In genomic region chr6:156756630-156757610, GRCh38 we compare ENCODE assay signal across 16 cellular contexts. TPM values are rescaled to one million over a fixed set of nuclear protein-coding genes. Genes with fewer than 3 reads are reported as not detected.
DNase-seq lines count a peak whose midpoint lies in the region; ATAC-seq, FAIRE-seq and TF ChIP-seq lines count a peak whose summit lies in the region.
"Had no signal": no experiment of that assay in that cellular context is flagged by ENCODE, and none has a peak within 500 bp of the region (broad histone marks: within the 10 kb centered on the region; RNA-seq: fewer than 3 reads in every experiment).

No MANE protein-coding gene starts in this region.

- FAIRE-seq in HepG2 (lab: Jason Lieb, UNC): no peak
- FAIRE-seq in urothelium cell line (lab: Jason Lieb, UNC): peak; percentile 40

- TF ChIP-seq RAD21 in HepG2 (CRISPR knock-in tag; IDR thresholded peaks at IDR 0.05): no peak

- no peak for TF ChIP-seq POLR2A in HepG2 (IDR thresholded peaks at IDR 0.05; ENCODE audit: insufficient read depth in 1 of 2, low read depth in 2 of 2, low read length in 2 of 2)
- no peak for TF ChIP-seq POLR2A in right lobe of liver (IDR thresholded peaks at IDR 0.05)

- no TSS peak for BruUV-seq in HepG2 (replicated peaks; lab: Mats Ljungman, UMichigan)
- no TSS peak for BruUV-seq in Caco-2 (replicated peaks; lab: Mats Ljungman, UMichigan)

- H3K9me3 Mint-ChIP-seq in memory B cell (no peaks in the 10 kb centered on the region), Caco-2 (ENCODE audit: unreplicated experiment) (no peaks in the 10 kb centered on the region)
- H3K9me3 Mint-ChIP-seq: CD8-positive, alpha-beta T cell had no signal

- no peaks in the 10 kb centered on the region for H3F3A ChIP-seq in OCI-LY1 (ENCODE audit: insufficient read depth, low read length)

- H3K27ac ChIP-seq in HepG2 (ENCODE audit: extremely low read length, insufficient read depth, low read length) (no peak overlapping the region), right lobe of liver (no peak overlapping the region), OCI-LY1 (ENCODE audit: low read depth, low read length, poor library complexity, severe bottlenecking) (peak overlapping the region; percentile 4)
- H3K27ac ChIP-seq: C4-2B had no signal

- H3K4me1 ChIP-seq in HepG2 (ENCODE audit: insufficient read depth, low read length) (peaks cover 17% of the 10 kb centered on the region), right lobe of liver (peaks cover 0 to 6% (median 3%) of the 10 kb centered on the region in 4 donors), OCI-LY1 (ENCODE audit: insufficient read depth, low read length, severe bottlenecking) (peaks cover 66% of the 10 kb centered on the region), Caco-2 (no peaks in the 10 kb centered on the region)
- H3K4me1 ChIP-seq: BE2C had no signal

- DNase-seq in HepG2 (ENCODE audit: low spot score) (no peak), right lobe of liver (no peak), memory B cell (ENCODE audit: low spot score in 2 of 2) (no peak), urothelium cell line (ENCODE audit: low spot score) (no peak), NCI-H446 treated with DMSO at 0.1 percent for 48 hours (lab: John Stamatoyannopoulos, UW) (no peak), Caco-2 (no peak), occipital lobe (lab: John Stamatoyannopoulos, UW) (no peak)
- DNase-seq: ACHN; BE2C; CD8-positive, alpha-beta T cell; COR-L47; DND-41; GF-D8; H7 had no signal

- H4K20me1 ChIP-seq in HepG2 (ENCODE audit: insufficient read depth, low read length): no peaks in the 10 kb centered on the region
- no peaks in the 10 kb centered on the region for H4K20me1 ChIP-seq in OCI-LY1 (ENCODE audit: insufficient read depth, low read length)

- H2AFZ ChIP-seq in HepG2 (ENCODE audit: low read length) (no peak overlapping the region), OCI-LY1 (ENCODE audit: low read length) (no peak overlapping the region)

- ATAC-seq in HepG2: peak; percentile 50
- ATAC-seq in right lobe of liver: no peak
- ATAC-seq in memory B cell (ENCODE audit: low read depth): no peak
- ATAC-seq: CD8-positive, alpha-beta T cell had no signal

- POLR2A ChIA-PET in HepG2 (lab: Yijun Ruan, JAX): no interaction called here
- POLR2A ChIA-PET in Caco-2 (lab: Charles Lee): no interaction called here

- H3K4me3 ChIP-seq in HepG2 (replicated peaks in 1 of 3; ENCODE audit: insufficient read depth in 1 of 3, low read depth in 2 of 3, low read length in 3 of 3) (no peak overlapping the region), right lobe of liver (no peak overlapping the region), OCI-LY1 (ENCODE audit: low read depth, low read length, poor library complexity, severe bottlenecking) (no peak overlapping the region), Caco-2 (ENCODE audit: low read depth, low read length) (no peak overlapping the region)

- H3K27me3 Mint-ChIP-seq in memory B cell (no peaks in the 10 kb centered on the region), Caco-2 (ENCODE audit: insufficient read depth, unreplicated experiment) (no peaks in the 10 kb centered on the region)

- WGBS in HepG2 (ENCODE audit: low lambda C conversion rate): 59% methylated on average over 8 of the region's 8 CpGs
- WGBS in right lobe of liver (ENCODE audit: insufficient coverage, low coverage, low lambda C conversion rate, missing lambda C conversion rate): 86% methylated on average over 8 of the region's 8 CpGs

- H3K36me3 Mint-ChIP-seq in memory B cell (no peaks in the 10 kb centered on the region), Caco-2 (ENCODE audit: insufficient read depth, unreplicated experiment) (no peaks in the 10 kb centered on the region)
- H3K36me3 Mint-ChIP-seq: CD8-positive, alpha-beta T cell had no signal

- H3K79me2 ChIP-seq in HepG2 (ENCODE audit: insufficient read depth, low read length) (no peaks in the 10 kb centered on the region), OCI-LY1 (ENCODE audit: insufficient read depth, low read length) (no peaks in the 10 kb centered on the region)

- TF ChIP-seq CTCF in HepG2 (CRISPR knock-in tag; IDR thresholded peaks at IDR 0.05) (no peak), right lobe of liver (IDR thresholded peaks at IDR 0.05) (no peak), OCI-LY1 (IDR thresholded peaks at IDR 0.05; ENCODE audit: low read length) (no peak), Caco-2 (IDR thresholded peaks at IDR 0.05; ENCODE audit: insufficient read depth in 1 of 2, low read depth in 1 of 2, low read length in 1 of 2, severe bottlenecking in 1 of 2, unreplicated experiment in 1 of 2) (no peak)

- H3K4me3 Mint-ChIP-seq in memory B cell: no peak overlapping the region
- H3K4me3 Mint-ChIP-seq in Caco-2 (ENCODE audit: unreplicated experiment): no peak overlapping the region
- H3K4me3 Mint-ChIP-seq: CD8-positive, alpha-beta T cell had no signal

- no peaks in the 10 kb centered on the region; a peak in 1 of 5 replicates for H3K27me3 ChIP-seq in HepG2 (ENCODE audit: control insufficient read depth in 1 of 2, insufficient read depth in 2 of 2, low read length in 2 of 2)
- no peaks in the 10 kb centered on the region for H3K27me3 ChIP-seq in right lobe of liver
- no peaks in the 10 kb centered on the region for H3K27me3 ChIP-seq in OCI-LY1 (ENCODE audit: insufficient read depth, low read length)
- no peaks in the 10 kb centered on the region for H3K27me3 ChIP-seq in Caco-2 (replicated peaks; ENCODE audit: control insufficient read depth, insufficient read depth, low read length)
- H3K27me3 ChIP-seq: BE2C had no signal

- CTCF ChIA-PET in HepG2 (lab: Yijun Ruan, JAX; ENCODE audit: low intra/inter-chr PET ratio, low total read pairs) (no interaction called here), Caco-2 (lab: Charles Lee) (no interaction called here)

- H3K9me3 ChIP-seq in HepG2 (ENCODE audit: low read length) (no peaks in the 10 kb centered on the region), right lobe of liver (no peaks in the 10 kb centered on the region), OCI-LY1 (ENCODE audit: low read length) (no peaks in the 10 kb centered on the region), Caco-2 (no peaks in the 10 kb centered on the region)
- H3K9me3 ChIP-seq: BE2C had no signal

- intact Hi-C loops in HepG2 (cut with micrococcal nuclease; ENCODE audit: unreplicated experiment): no loop called here
- intact Hi-C loops in right lobe of liver (cut with DNase I): no loop called here
- intact Hi-C loops in Caco-2 (cut with micrococcal nuclease; ENCODE audit: unreplicated experiment): no loop called here

- in situ Hi-C loops in HepG2 (cut with HindIII; ENCODE audit: extremely low pct_ligation_motif_present, low pct_unique_long_range_greater_than_20kb): loop anchor here (25.0 kb wide), 1 partner anchor 195 kb away; no protein-coding TSS in a partner anchor

- H3K36me3 ChIP-seq in HepG2 (replicated peaks in 1 of 2; ENCODE audit: control insufficient read depth in 1 of 2, insufficient read depth in 2 of 2, low read length in 2 of 2) (no peaks in the 10 kb centered on the region), right lobe of liver (no peaks in the 10 kb centered on the region), OCI-LY1 (ENCODE audit: insufficient read depth, low read length) (no peaks in the 10 kb centered on the region), Caco-2 (ENCODE audit: control insufficient read depth, insufficient read depth, low read length) (no peaks in the 10 kb centered on the region)
- H3K36me3 ChIP-seq: BE2C had no signal

- no peaks in the 10 kb centered on the region for H3K9me2 ChIP-seq in OCI-LY1 (ENCODE audit: low read depth, low read length)

- H3K4me1 Mint-ChIP-seq in memory B cell (peaks cover 25% of the 10 kb centered on the region), Caco-2 (ENCODE audit: low read depth, unreplicated experiment) (no peaks in the 10 kb centered on the region)

- TF ChIP-seq EP300 in HepG2 (IDR thresholded peaks at IDR 0.05; ENCODE audit: low read depth in 2 of 2, low read length in 2 of 2) (no peak), HepG2 (CRISPR knock-in tag; IDR thresholded peaks at IDR 0.05; ENCODE audit: borderline replicate concordance) (no peak)

- no peak overlapping the region for H3K4me2 ChIP-seq in HepG2 (ENCODE audit: low read depth, low read length)
- H3K4me2 ChIP-seq in OCI-LY1 (ENCODE audit: low read length): no peak overlapping the region

- H3K27ac Mint-ChIP-seq in memory B cell (peak overlapping the region; percentile 73), Caco-2 (ENCODE audit: unreplicated experiment) (no peak overlapping the region)
- H3K27ac Mint-ChIP-seq: CD8-positive, alpha-beta T cell had no signal

- H3K9ac ChIP-seq in HepG2 (ENCODE audit: insufficient read depth, low read depth, low read length) (no peak overlapping the region), OCI-LY1 (ENCODE audit: low read length) (no peak overlapping the region)

TF ChIP-seq in HepG2, 621 proteins besides CTCF, POLR2A, EP300 and RAD21 (continues in another document):
- TF ChIP-seq SOX6 (IDR thresholded peaks at IDR 0.05): 0 out of 2 replicates have a peak, but pooled peaks have one; percentile 11
- no peak for TF ChIP-seq SOX6 (CRISPR knock-in tag; IDR thresholded peaks at IDR 0.05)
- TF ChIP-seq ZNF160 (CRISPR knock-in tag; IDR thresholded peaks at IDR 0.05): no peak

RNA-seq across cellular contexts. Expression of gene ARID1B, which starts 20.3 kb away (rescaled TPM):
- 32.6 and 38.0 TPM in 2 replicates for total RNA-seq in HepG2 (2016; rRNA removed; fragmentation: Illumina TruSeq; extraction: Trizol)
- 41.7 TPM in 2 replicates for total RNA-seq in HepG2 (2016; cell fraction: cytosol; rRNA removed; fragmentation: Illumina TruSeq; extraction: Trizol; ENCODE audit: low read depth)
- 30.2 and 35.7 TPM in 2 replicates for total RNA-seq in HepG2 (2016; cell fraction: insoluble cytoplasmic fraction; rRNA removed; fragmentation: Illumina TruSeq; extraction: Trizol)
- 16.5 and 21.3 TPM in 2 replicates for total RNA-seq in HepG2 (2016; cell fraction: membrane; rRNA removed; fragmentation: Illumina TruSeq; extraction: Trizol)
- 130 and 139 TPM in 2 replicates for total RNA-seq in HepG2 (2016; cell fraction: nucleus; rRNA removed; fragmentation: Illumina TruSeq; extraction: Trizol)
- polyA plus RNA-seq in HepG2 (2011; rRNA removed): 20.1 and 22.5 TPM in 2 replicates
- 13.6 and 13.8 TPM in 2 replicates for polyA plus RNA-seq in HepG2 (2011; cell fraction: cytosol; rRNA removed)
- polyA plus RNA-seq in HepG2 (2011; cell fraction: nucleus; rRNA removed): 47.4 and 49.3 TPM in 2 replicates
- polyA plus RNA-seq in HepG2 (2012): 25.2 and 26.7 TPM in 2 replicates
- polyA plus RNA-seq in HepG2 (2016; cell fraction: cytosol; fragmentation: Illumina TruSeq; extraction: Trizol; ENCODE audit: low read depth): 1.8 and 2.0 TPM in 2 replicates
- 27.9 and 32.0 TPM in 2 replicates for polyA plus RNA-seq in HepG2 (2016; cell fraction: insoluble cytoplasmic fraction; fragmentation: Illumina TruSeq; extraction: Trizol; ENCODE audit: low read depth)
- polyA plus RNA-seq in HepG2 (2016; cell fraction: membrane; fragmentation: Illumina TruSeq; extraction: Trizol; ENCODE audit: low read depth): 5.4 and 5.7 TPM in 2 replicates
- 44.9 and 47.2 TPM in 2 replicates for polyA plus RNA-seq in HepG2 (2016; cell fraction: nucleus; fragmentation: Illumina TruSeq; extraction: Trizol; ENCODE audit: insufficient read depth, low read depth)
- polyA minus RNA-seq in HepG2 (2011; rRNA and poly(A)+ RNA removed; ENCODE audit: low replicate concordance): 77.4 and 128 TPM in 2 replicates
- 40.2 and 55.4 TPM in 2 replicates for polyA minus RNA-seq in HepG2 (2011; cell fraction: cytosol; rRNA and poly(A)+ RNA removed)
- polyA minus RNA-seq in HepG2 (2011; cell fraction: nucleus; rRNA and poly(A)+ RNA removed): 329 and 355 TPM in 2 replicates
- total RNA-seq in right lobe of liver: 10 to 100 TPM; 23.2 to 35.3 (median 30.7) TPM
- total RNA-seq in Caco-2 (2022): 58.8 and 62.2 TPM in 2 replicates
- total RNA-seq in occipital lobe: 95.8 TPM
